9 cellular contexts compared by ENCODE assay signal in the genomic region with DNA sequence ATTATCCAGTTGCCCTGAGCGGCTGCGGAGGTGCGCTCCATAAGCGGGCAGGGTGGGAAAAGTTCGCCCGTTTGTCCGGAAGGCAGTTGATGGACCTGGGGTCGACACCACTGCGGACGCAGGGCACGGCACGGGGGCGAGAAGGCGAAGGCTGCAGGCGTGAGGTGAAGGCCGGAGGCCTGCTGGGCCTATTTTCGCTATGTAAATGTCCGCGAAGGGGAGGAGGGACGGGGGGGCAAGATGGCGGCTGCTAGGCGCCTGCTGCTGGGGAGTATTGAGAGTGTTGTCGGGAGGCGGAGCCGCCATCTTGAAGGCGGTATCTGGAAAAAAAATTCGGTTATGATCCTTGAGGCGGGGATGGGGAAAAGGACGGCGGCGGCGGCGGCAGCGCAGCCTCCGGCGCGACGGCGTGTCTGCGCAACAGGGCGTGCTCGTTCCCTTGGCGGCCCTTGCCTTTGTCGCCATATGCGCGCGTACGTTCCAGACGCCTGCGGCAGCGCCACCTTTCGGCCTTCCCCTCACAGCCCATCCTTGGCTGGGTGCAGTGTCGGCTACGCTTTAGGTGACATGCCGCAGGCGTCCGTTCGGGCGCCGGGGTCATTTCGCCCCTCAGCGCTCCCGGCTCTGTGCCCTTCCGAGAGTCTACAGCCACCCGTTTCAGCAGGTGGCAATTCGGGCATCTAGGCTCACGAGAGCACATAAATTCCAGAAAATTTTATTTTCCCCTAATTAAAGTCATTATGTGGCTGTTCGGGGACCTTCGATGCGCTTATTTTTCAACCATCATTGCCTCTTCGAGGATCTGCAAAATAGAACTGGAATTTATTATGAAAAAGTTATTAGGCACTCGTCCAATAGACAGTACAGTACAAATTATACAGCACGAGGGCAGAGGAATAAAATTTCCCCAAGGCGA. TPM values are rescaled to one million over a fixed set of nuclear protein-coding genes. Genes with fewer than 3 reads are reported as not detected.
DNase-seq lines count a peak whose midpoint lies in the region; ATAC-seq and TF ChIP-seq lines count a peak whose summit lies in the region.
"Had no signal": no experiment of that assay in that cellular context is flagged by ENCODE, and none has a peak within 500 bp of the region (broad histone marks: within the 10 kb centered on the region; RNA-seq: fewer than 3 reads in every experiment).

No MANE protein-coding gene starts in this region.

- peak overlapping the region; percentile 88 for H2AK5ac ChIP-seq in trophoblast cell (ENCODE audit: low read length)

- DNase-seq in EL (peak; percentile 87), T1000 (lab: John Stamatoyannopoulos, UW) (peak; percentile 76), endothelial cell (ENCODE audit: low spot score) (peak; percentile 79), trophoblast cell (peak in 1 of 2 donors; percentile 78), AML-193 (lab: John Stamatoyannopoulos, UW) (no peak), DMS 273 treated with DMSO at 0.1 percent for 48 hours (lab: John Stamatoyannopoulos, UW) (no peak), NCI-H1417 treated with DMSO at 0.1 percent for 48 hours (lab: John Stamatoyannopoulos, UW) (no peak)
- DNase-seq: left cardiac atrium had no signal

- H3K27ac Mint-ChIP-seq in endothelial cell (ENCODE audit: unreplicated experiment), result peak overlapping the region; percentile 96

- H3K79me1 ChIP-seq in trophoblast cell (ENCODE audit: low read length), result peaks cover 15% of the 10 kb centered on the region

- peak overlapping the region; percentile 92 for H3K4me3 ChIP-seq in trophoblast cell (ENCODE audit: low read depth, low read length)

- H4K91ac ChIP-seq in trophoblast cell (ENCODE audit: low read depth, low read length), result peak overlapping the region; percentile 96

- H3K4me1 ChIP-seq in trophoblast cell (ENCODE audit: control insufficient read depth in 1 of 2, insufficient read depth in 2 of 2, low read length in 2 of 2), result peaks cover 3 to 5% of the 10 kb centered on the region in 2 experiments

- H3K23ac ChIP-seq in trophoblast cell (ENCODE audit: low read length), result no peak overlapping the region

- peak overlapping the region; percentile 92 for H2BK5ac ChIP-seq in trophoblast cell (ENCODE audit: low read depth, low read length, poor library complexity)

- peaks cover 10% of the 10 kb centered on the region for H3K79me2 ChIP-seq in trophoblast cell (ENCODE audit: control insufficient read depth, insufficient read depth, low read length, poor library complexity)

- WGBS in trophoblast cell (ENCODE audit: extremely low coverage, insufficient coverage, insufficient read length), result no CpG with 5 or more reads among the region's 74 CpGs

- H3K9me3 Mint-ChIP-seq in endothelial cell (ENCODE audit: unreplicated experiment), result no peaks in the 10 kb centered on the region

- H3K27me3 ChIP-seq in trophoblast cell (ENCODE audit: insufficient read depth, low read length), result no peaks in the 10 kb centered on the region

- peaks cover 16% of the 10 kb centered on the region for H3K4me1 Mint-ChIP-seq in endothelial cell (ENCODE audit: unreplicated experiment)

- peak overlapping the region; percentile 91 for H4K12ac ChIP-seq in trophoblast cell (ENCODE audit: low read depth, low read length)

- H3K36me3 Mint-ChIP-seq in endothelial cell (ENCODE audit: low read depth, unreplicated experiment), result no peaks in the 10 kb centered on the region

- H2BK12ac ChIP-seq in trophoblast cell (ENCODE audit: low read length), result no peak overlapping the region

- H3K9ac ChIP-seq in trophoblast cell (ENCODE audit: low read length), result peak overlapping the region; percentile 100

- H3K36me3 ChIP-seq in trophoblast cell (ENCODE audit: control insufficient read depth in 1 of 2, insufficient read depth in 2 of 2, low read length in 2 of 2), result no peaks in the 10 kb centered on the region

- peak overlapping the region; percentile 99 for H3K14ac ChIP-seq in trophoblast cell (ENCODE audit: low read length)

- peak overlapping the region; percentile 100 for H3K27ac ChIP-seq in trophoblast cell (ENCODE audit: low read depth, low read length)

- peak overlapping the region; percentile 88 for H4K8ac ChIP-seq in trophoblast cell (ENCODE audit: low read depth, low read length)

- peak overlapping the region; percentile 79 for H2AFZ ChIP-seq in trophoblast cell (ENCODE audit: insufficient read depth, low read length, poor library complexity)

- H3K4me2 ChIP-seq in trophoblast cell (ENCODE audit: low read length), result peak overlapping the region; percentile 76

- peak overlapping the region; percentile 86 for H3K4ac ChIP-seq in trophoblast cell (ENCODE audit: low read depth, low read length)

- H3K18ac ChIP-seq in trophoblast cell (ENCODE audit: low read length), result peak overlapping the region; percentile 96

- TF ChIP-seq CTCF in endothelial cell (IDR thresholded peaks at IDR 0.05; ENCODE audit: unreplicated experiment), result peak; percentile 49

- peak overlapping the region; percentile 90 for H2BK120ac ChIP-seq in trophoblast cell (ENCODE audit: insufficient read depth, low read length, poor library complexity)

- peaks cover 2% of the 10 kb centered on the region for H3K27me3 Mint-ChIP-seq in endothelial cell (ENCODE audit: unreplicated experiment)

- ATAC-seq in HG03175 (IDR thresholded peaks at IDR 0.05; ENCODE audit: unreplicated experiment), result peak; percentile 79

- peak overlapping the region; percentile 87 for H3K4me3 Mint-ChIP-seq in endothelial cell (ENCODE audit: unreplicated experiment)

- no peaks in the 10 kb centered on the region for H3K9me3 ChIP-seq in trophoblast cell (ENCODE audit: insufficient read depth, low read depth, low read length)

RNA-seq across cellular contexts. Expression of gene ZFY, which starts 0.7 kb away (rescaled TPM):
- total RNA-seq in endothelial cell (ENCODE audit: unreplicated experiment), result 24.2 TPM
- 9.6 and 11.1 TPM in 2 replicates for polyA plus RNA-seq in trophoblast cell (2013)

Comparison
In these comparisons a context has a peak if more than half of its experiments do, and no peak if none do; other contexts are left out.
1. DNase-seq: peak in EL (single experiment), T1000 (single experiment) and endothelial cell (single experiment); none in AML-193 (0 of 2), DMS 273 treated with DMSO at 0.1 percent for 48 hours (single experiment) and NCI-H1417 treated with DMSO at 0.1 percent for 48 hours (single experiment).